Comparison of ENCODE assay signal across 28 cellular contexts in genomic region chr9:21945606-21946005, GRCh38. TPM values are rescaled to one million over a fixed set of nuclear protein-coding genes. Genes with fewer than 3 reads are reported as not detected.
"Had no signal": no experiment of that assay in that cellular context is flagged by ENCODE, and none has a peak within 500 bp of the region (broad histone marks: within the 10 kb centered on the region; RNA-seq: fewer than 3 reads in every experiment).

No MANE protein-coding gene starts in this region.

- H3K9me3 Mint-ChIP-seq: dendritic cell treated with granulocyte-macrophage colony-stimulating factor and Interleukin-4, amounts not matched to agents 40 ng/mL and 50 ng/mL, for 4 days; effector memory CD8-positive, alpha-beta T cell; naive B cell had no signal

- H3K36me3 Mint-ChIP-seq: naive B cell had no signal

- H3K9me3 ChIP-seq: colonic mucosa, esophagus squamous epithelium, gastrocnemius medialis, left lung, lower lobe of right lung, mucosa of descending colon had no signal

- H3K4me3 Mint-ChIP-seq: dendritic cell treated with granulocyte-macrophage colony-stimulating factor and Interleukin-4, amounts not matched to agents 40 ng/mL and 50 ng/mL, for 4 days; effector memory CD8-positive, alpha-beta T cell; endodermal cell; mesothelial cell of epicardium; naive B cell had no signal

- H3K36me3 ChIP-seq: colonic mucosa, esophagus squamous epithelium, gastrocnemius medialis, heart right ventricle, left lung, lower lobe of right lung had no signal

- H3K4me3 ChIP-seq: colonic mucosa, esophagus squamous epithelium, gastrocnemius medialis, heart right ventricle, left lung, lower lobe of right lung, mucosa of descending colon had no signal

- H3K4me1 ChIP-seq: colonic mucosa, esophagus squamous epithelium, gastrocnemius medialis, heart right ventricle, left lung, lower lobe of right lung had no signal

- FAIRE-seq: endometrium, islet of Langerhans, keratinocyte had no signal

- H3K27ac ChIP-seq: colonic mucosa, epithelial cell of prostate, esophagus squamous epithelium, gastrocnemius medialis, heart right ventricle, left lung, lower lobe of right lung had no signal

- H3K27me3 ChIP-seq: esophagus squamous epithelium, gastrocnemius medialis, left lung had no signal

- DNase-seq: colonic mucosa; cortex of kidney; effector CD8-positive, alpha-beta T cell; effector memory CD8-positive, alpha-beta T cell; endodermal cell; erythroblast; esophagus squamous epithelium; foreskin fibroblast; foreskin melanocyte; gastrocnemius medialis; glutamatergic neuron; head of caudate nucleus; heart right ventricle; hippocampal formation; left cardiac atrium; left lung; left ventricle myocardium superior; lower lobe of right lung; mesenchymal stem cell; mucosa of descending colon; naive B cell had no signal

- H3K4me1 Mint-ChIP-seq: endodermal cell, mesothelial cell of epicardium, naive B cell had no signal

- H3K27ac Mint-ChIP-seq: dendritic cell treated with granulocyte-macrophage colony-stimulating factor and Interleukin-4, amounts not matched to agents 40 ng/mL and 50 ng/mL, for 4 days; effector memory CD8-positive, alpha-beta T cell; endodermal cell; mesothelial cell of epicardium; naive B cell had no signal

- ATAC-seq: effector memory CD8-positive, alpha-beta T cell; esophagus mucosa; gastrocnemius medialis; heart right ventricle; left cardiac atrium; left lung; left ventricle myocardium superior; lower lobe of right lung; mucosa of descending colon had no signal

RNA-seq across cellular contexts. Expression of gene CDKN2A, which starts 48.6 kb away (rescaled TPM):
- total RNA-seq: left ventricle myocardium superior had no signal

RNA-seq across cellular contexts. Expression of gene CDKN2B-AS1, which starts 49.0 kb away (rescaled TPM):
- total RNA-seq: endodermal cell had no signal
- polyA plus RNA-seq: heart right ventricle had no signal
